ENCODE assay signal across 1 cellular context in the genomic region with DNA sequence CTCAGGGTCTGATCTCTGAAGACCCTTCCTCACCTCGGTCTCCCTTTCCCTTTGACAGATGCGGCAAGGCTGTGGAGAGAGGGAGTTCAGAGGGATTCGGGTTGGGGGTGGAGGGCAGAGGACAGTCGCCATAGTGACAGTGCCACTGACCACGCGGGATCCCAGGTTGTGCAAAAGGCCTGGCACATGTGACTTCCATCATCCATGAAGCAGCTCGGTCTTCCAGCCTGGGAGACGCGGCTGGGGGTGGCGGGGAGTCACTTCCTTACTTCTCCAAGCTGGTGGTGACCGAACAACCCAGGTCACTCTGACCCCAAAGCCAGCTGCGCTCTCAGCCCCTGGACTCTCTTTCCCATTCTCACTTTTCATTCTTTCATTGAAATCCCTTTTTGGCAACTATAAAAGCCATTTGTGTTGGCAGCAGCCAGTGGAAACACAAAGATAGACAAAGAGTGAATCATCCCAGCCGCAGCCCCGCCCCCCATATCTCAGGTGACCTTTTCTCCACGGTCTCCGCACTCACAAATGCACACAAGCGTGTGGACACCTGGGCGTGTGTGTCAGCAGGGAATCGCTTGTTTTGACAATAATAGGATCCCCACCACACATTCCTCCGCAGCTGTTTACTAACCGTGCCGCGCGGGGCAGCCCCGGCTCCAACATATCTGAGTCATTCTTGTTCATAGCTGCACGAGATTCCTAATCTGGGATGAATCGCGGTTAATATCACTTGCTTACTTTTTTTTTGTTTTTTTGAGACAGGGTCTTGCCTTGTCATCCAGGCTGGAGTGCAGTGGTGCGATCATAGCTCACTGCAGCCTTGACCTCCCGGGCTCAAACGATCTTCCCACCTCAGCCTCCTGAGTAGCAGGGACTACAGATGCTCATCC.
TF ChIP-seq lines count a peak whose summit lies in the region.

No MANE protein-coding gene starts in this region.

TF ChIP-seq in HEK293, 187 proteins besides CTCF, POLR2A, EP300 and RAD21 (continued from another document and continues in another):
- TF ChIP-seq ZNF23 (tag by site-specific recombination; IDR thresholded peaks at IDR 0.05; ENCODE audit: borderline replicate concordance), result no peak
- no peak for TF ChIP-seq ZNF16 (tag by site-specific recombination; IDR thresholded peaks at IDR 0.05; ENCODE audit: low read depth)
- TF ChIP-seq, protein P1, sequence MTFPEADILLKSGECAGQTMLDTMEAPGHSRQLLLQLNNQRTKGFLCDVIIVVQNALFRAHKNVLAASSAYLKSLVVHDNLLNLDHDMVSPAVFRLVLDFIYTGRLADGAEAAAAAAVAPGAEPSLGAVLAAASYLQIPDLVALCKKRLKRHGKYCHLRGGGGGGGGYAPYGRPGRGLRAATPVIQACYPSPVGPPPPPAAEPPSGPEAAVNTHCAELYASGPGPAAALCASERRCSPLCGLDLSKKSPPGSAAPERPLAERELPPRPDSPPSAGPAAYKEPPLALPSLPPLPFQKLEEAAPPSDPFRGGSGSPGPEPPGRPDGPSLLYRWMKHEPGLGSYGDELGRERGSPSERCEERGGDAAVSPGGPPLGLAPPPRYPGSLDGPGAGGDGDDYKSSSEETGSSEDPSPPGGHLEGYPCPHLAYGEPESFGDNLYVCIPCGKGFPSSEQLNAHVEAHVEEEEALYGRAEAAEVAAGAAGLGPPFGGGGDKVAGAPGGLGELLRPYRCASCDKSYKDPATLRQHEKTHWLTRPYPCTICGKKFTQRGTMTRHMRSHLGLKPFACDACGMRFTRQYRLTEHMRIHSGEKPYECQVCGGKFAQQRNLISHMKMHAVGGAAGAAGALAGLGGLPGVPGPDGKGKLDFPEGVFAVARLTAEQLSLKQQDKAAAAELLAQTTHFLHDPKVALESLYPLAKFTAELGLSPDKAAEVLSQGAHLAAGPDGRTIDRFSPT (tag by site-specific recombination; IDR thresholded peaks at IDR 0.05), result no peak
- TF ChIP-seq ZNF157 (tag by site-specific recombination; IDR thresholded peaks at IDR 0.05), result no peak
- no peak for TF ChIP-seq ZNF664 (tag by site-specific recombination; IDR thresholded peaks at IDR 0.05)
- TF ChIP-seq ZNF121 (tag by site-specific recombination; IDR thresholded peaks at IDR 0.05), result no peak
- peak; percentile 58 for TF ChIP-seq ZXDB (tag by site-specific recombination; IDR thresholded peaks at IDR 0.05)
- TF ChIP-seq ZNF274 (IDR thresholded peaks at IDR 0.05; ENCODE audit: low read length), result no peak
- TF ChIP-seq ZNF274 (tag by site-specific recombination; IDR thresholded peaks at IDR 0.05; ENCODE audit: borderline replicate concordance), result no peak
- TF ChIP-seq ZNF350 (tag by site-specific recombination; IDR thresholded peaks at IDR 0.05), result no peak
- TF ChIP-seq ZNF629 (tag by site-specific recombination; IDR thresholded peaks at IDR 0.05), result peak; percentile 64
- peak; percentile 70 for TF ChIP-seq KLF1 (tag by site-specific recombination; IDR thresholded peaks at IDR 0.05)
- TF ChIP-seq ZBTB1 (tag by site-specific recombination; IDR thresholded peaks at IDR 0.05), result no peak
- TF ChIP-seq, protein P2, sequence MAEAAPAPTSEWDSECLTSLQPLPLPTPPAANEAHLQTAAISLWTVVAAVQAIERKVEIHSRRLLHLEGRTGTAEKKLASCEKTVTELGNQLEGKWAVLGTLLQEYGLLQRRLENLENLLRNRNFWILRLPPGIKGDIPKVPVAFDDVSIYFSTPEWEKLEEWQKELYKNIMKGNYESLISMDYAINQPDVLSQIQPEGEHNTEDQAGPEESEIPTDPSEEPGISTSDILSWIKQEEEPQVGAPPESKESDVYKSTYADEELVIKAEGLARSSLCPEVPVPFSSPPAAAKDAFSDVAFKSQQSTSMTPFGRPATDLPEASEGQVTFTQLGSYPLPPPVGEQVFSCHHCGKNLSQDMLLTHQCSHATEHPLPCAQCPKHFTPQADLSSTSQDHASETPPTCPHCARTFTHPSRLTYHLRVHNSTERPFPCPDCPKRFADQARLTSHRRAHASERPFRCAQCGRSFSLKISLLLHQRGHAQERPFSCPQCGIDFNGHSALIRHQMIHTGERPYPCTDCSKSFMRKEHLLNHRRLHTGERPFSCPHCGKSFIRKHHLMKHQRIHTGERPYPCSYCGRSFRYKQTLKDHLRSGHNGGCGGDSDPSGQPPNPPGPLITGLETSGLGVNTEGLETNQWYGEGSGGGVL (tag by site-specific recombination; IDR thresholded peaks at IDR 0.05), result no peak
- no peak for TF ChIP-seq ZNF514 (tag by site-specific recombination; IDR thresholded peaks at IDR 0.05)
- TF ChIP-seq OVOL3 (tag by site-specific recombination; IDR thresholded peaks at IDR 0.05), result no peak
- TF ChIP-seq, protein P3, sequence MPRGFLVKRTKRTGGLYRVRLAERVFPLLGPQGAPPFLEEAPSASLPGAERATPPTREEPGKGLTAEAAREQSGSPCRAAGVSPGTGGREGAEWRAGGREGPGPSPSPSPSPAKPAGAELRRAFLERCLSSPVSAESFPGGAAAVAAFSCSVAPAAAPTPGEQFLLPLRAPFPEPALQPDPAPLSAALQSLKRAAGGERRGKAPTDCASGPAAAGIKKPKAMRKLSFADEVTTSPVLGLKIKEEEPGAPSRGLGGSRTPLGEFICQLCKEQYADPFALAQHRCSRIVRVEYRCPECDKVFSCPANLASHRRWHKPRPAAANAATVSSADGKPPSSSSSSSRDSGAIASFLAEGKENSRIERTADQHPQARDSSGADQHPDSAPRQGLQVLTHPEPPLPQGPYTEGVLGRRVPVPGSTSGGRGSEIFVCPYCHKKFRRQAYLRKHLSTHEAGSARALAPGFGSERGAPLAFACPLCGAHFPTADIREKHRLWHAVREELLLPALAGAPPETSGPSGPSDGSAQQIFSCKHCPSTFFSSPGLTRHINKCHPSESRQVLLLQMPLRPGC (tag by site-specific recombination; IDR thresholded peaks at IDR 0.05), result peak; percentile 83
- TF ChIP-seq ZNF555 (tag by site-specific recombination; conservative IDR thresholded peaks at IDR 0.05), result no peak
- no peak for TF ChIP-seq ZNF211 (tag by site-specific recombination; IDR thresholded peaks at IDR 0.05; ENCODE audit: low read depth)
- no peak for TF ChIP-seq ZNF529 (tag by site-specific recombination; IDR thresholded peaks at IDR 0.05; ENCODE audit: insufficient replicate concordance)
- TF ChIP-seq GLI4 (tag by site-specific recombination; IDR thresholded peaks at IDR 0.05), result no peak
- no peak for TF ChIP-seq ZNF433 (tag by site-specific recombination; IDR thresholded peaks at IDR 0.05; ENCODE audit: low read depth)
- no peak for TF ChIP-seq ZNF585B (tag by site-specific recombination; IDR thresholded peaks at IDR 0.05)
- TF ChIP-seq ZNF623 (tag by site-specific recombination; IDR thresholded peaks at IDR 0.05), result 0 out of 2 replicates have a peak, but pooled peaks have one; percentile 22
- TF ChIP-seq ZNF747 (tag by site-specific recombination; IDR thresholded peaks at IDR 0.05), result no peak
- TF ChIP-seq ZBTB26 (tag by site-specific recombination; optimal IDR thresholded peaks at IDR 0.05), result no peak
- no peak for TF ChIP-seq KLF7 (tag by site-specific recombination; IDR thresholded peaks at IDR 0.05; ENCODE audit: borderline replicate concordance)
- TF ChIP-seq MZF1 (tag by site-specific recombination; IDR thresholded peaks at IDR 0.05; ENCODE audit: borderline replicate concordance), result peak; percentile 96
- TF ChIP-seq, protein P4, sequence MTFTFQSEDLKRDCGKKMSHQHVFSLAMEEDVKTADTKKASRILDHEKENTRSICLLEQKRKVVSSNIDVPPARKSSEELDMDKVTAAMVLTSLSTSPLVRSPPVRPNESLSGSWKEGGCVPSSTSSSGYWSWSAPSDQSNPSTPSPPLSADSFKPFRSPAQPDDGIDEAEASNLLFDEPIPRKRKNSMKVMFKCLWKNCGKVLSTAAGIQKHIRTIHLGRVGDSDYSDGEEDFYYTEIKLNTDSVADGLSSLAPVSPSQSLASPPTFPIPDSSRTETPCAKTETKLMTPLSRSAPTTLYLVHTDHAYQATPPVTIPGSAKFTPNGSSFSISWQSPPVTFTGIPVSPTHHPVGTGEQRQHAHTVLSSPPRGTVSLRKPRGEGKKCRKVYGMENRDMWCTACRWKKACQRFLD (tag by site-specific recombination; IDR thresholded peaks at IDR 0.05), result no peak
- 0 out of 2 replicates have a peak, but pooled peaks have one; percentile 37 for TF ChIP-seq OSR2 (tag by site-specific recombination; IDR thresholded peaks at IDR 0.05)
- TF ChIP-seq ZNF416 (tag by site-specific recombination; IDR thresholded peaks at IDR 0.05), result 0 out of 2 replicates have a peak, but pooled peaks have one; percentile 57
- no peak for TF ChIP-seq TCF7L2 (IDR thresholded peaks at IDR 0.05; ENCODE audit: borderline replicate concordance, low read depth, low read length)
- TF ChIP-seq ZNF777 (tag by site-specific recombination; IDR thresholded peaks at IDR 0.05; ENCODE audit: borderline replicate concordance), result no peak
- no peak for TF ChIP-seq ZNF701 (tag by site-specific recombination; IDR thresholded peaks at IDR 0.05)
- TF ChIP-seq, protein P5, sequence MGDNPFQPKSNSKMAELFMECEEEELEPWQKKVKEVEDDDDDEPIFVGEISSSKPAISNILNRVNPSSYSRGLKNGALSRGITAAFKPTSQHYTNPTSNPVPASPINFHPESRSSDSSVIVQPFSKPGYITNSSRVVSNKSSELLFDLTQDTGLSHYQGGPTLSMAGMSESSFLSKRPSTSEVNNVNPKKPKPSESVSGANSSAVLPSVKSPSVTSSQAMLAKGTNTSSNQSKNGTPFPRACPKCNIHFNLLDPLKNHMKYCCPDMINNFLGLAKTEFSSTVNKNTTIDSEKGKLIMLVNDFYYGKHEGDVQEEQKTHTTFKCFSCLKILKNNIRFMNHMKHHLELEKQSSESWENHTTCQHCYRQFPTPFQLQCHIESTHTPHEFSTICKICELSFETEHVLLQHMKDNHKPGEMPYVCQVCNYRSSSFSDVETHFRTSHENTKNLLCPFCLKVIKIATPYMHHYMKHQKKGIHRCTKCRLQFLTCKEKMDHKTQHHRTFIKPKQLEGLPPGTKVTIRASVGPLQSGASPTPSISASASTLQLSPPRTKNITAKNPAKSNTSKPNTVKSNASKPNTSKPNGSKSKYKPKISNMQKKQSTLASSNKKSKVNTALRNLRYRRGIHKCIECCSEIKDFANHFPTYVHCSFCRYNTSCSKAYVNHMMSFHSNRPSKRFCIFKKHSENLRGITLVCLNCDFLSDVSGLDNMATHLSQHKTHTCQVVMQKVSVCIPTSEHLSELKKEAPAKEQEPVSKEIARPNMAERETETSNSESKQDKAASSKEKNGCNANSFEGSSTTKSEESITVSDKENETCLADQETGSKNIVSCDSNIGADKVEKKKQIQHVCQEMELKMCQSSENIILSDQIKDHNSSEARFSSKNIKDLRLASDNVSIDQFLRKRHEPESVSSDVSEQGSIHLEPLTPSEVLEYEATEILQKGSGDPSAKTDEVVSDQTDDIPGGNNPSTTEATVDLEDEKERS (tag by site-specific recombination; IDR thresholded peaks at IDR 0.05), result no peak
- 0 out of 2 replicates have a peak, but pooled peaks have one; percentile 7 for TF ChIP-seq BCL11A (tag by site-specific recombination; IDR thresholded peaks at IDR 0.05; ENCODE audit: low read depth)
- TF ChIP-seq SP7 (tag by site-specific recombination; IDR thresholded peaks at IDR 0.05), result peak; percentile 95
- TF ChIP-seq GLIS2 (tag by site-specific recombination; IDR thresholded peaks at IDR 0.05), result peak; percentile 57
- TF ChIP-seq ZNF366 (tag by site-specific recombination; conservative IDR thresholded peaks at IDR 0.05), result peak; percentile 74
- TF ChIP-seq ZNF146 (tag by site-specific recombination; IDR thresholded peaks at IDR 0.05), result peak; percentile 31; the same call in 1 of the 2 replicates
- no peak for TF ChIP-seq ZNF48 (tag by site-specific recombination; IDR thresholded peaks at IDR 0.05)
- TF ChIP-seq ZEB2 (tag by site-specific recombination; IDR thresholded peaks at IDR 0.05), result peak; percentile 78
- TF ChIP-seq HOXD13 (CRISPR knock-in tag; IDR thresholded peaks at IDR 0.05; ENCODE audit: borderline replicate concordance), result 0 out of 2 replicates have a peak, but pooled peaks have one; percentile 6
- TF ChIP-seq ZNF660 (tag by site-specific recombination; IDR thresholded peaks at IDR 0.05), result no peak
- TF ChIP-seq ZNF155 (tag by site-specific recombination; IDR thresholded peaks at IDR 0.05), result no peak
- no peak for TF ChIP-seq ZFP37 (tag by site-specific recombination; IDR thresholded peaks at IDR 0.05)
- no peak for TF ChIP-seq ZNF19 (tag by site-specific recombination; IDR thresholded peaks at IDR 0.05; ENCODE audit: low read depth)
- TF ChIP-seq ZBTB17 (tag by site-specific recombination; IDR thresholded peaks at IDR 0.05), result 0 out of 2 replicates have a peak, but pooled peaks have one; percentile 21
- peak; percentile 36; the same call in 1 of the 2 replicates for TF ChIP-seq ZBTB20 (tag by site-specific recombination; IDR thresholded peaks at IDR 0.05)
- TF ChIP-seq, protein P6, sequence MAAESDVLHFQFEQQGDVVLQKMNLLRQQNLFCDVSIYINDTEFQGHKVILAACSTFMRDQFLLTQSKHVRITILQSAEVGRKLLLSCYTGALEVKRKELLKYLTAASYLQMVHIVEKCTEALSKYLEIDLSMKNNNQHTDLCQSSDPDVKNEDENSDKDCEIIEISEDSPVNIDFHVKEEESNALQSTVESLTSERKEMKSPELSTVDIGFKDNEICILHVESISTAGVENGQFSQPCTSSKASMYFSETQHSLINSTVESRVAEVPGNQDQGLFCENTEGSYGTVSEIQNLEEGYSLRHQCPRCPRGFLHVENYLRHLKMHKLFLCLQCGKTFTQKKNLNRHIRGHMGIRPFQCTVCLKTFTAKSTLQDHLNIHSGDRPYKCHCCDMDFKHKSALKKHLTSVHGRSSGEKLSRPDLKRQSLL (tag by site-specific recombination; IDR thresholded peaks at IDR 0.05), result 0 out of 2 replicates have a peak, but pooled peaks have one; percentile 55
- TF ChIP-seq ZSCAN18 (tag by site-specific recombination; IDR thresholded peaks at IDR 0.05), result no peak
- TF ChIP-seq PRDM1 (tag by site-specific recombination; IDR thresholded peaks at IDR 0.05), result peak; percentile 56
